14 cellular contexts compared by ENCODE assay signal in genomic region chr13:73235385-73235784, GRCh38.
"Had no signal": no experiment of that assay in that cellular context is flagged by ENCODE, and none has a peak within 500 bp of the region (broad histone marks: within the 10 kb centered on the region; RNA-seq: fewer than 3 reads in every experiment).

No MANE protein-coding gene starts in this region.

- H3K4me3 Mint-ChIP-seq: activated CD4-positive, alpha-beta memory T cell treated with anti-CD3 and anti-CD28 coated beads for 36 hours; activated T-cell treated with anti-CD3 and anti-CD28 coated beads, Interleukin-2, amount 50 U/mL, for 72 hours; nephron; T-helper 2 cell treated with Interferon-gamma antibody and Interleukin-4, amounts not matched to agents 5 μg/mL and 100 μg/mL, for 36 hours had no signal

- H3K9me3 Mint-ChIP-seq: activated CD4-positive, alpha-beta memory T cell treated with anti-CD3 and anti-CD28 coated beads for 36 hours; activated T-cell treated with anti-CD3 and anti-CD28 coated beads, Interleukin-2, amount 50 U/mL, for 72 hours; nephron; T-helper 2 cell treated with Interferon-gamma antibody and Interleukin-4, amounts not matched to agents 5 μg/mL and 100 μg/mL, for 36 hours had no signal

- H3K4me1 ChIP-seq: lower lobe of right lung, right lobe of liver had no signal

- H3K27me3 Mint-ChIP-seq: progenitor cell of endocrine pancreas had no signal

- H3K27ac ChIP-seq: foreskin keratinocyte, lower lobe of right lung, right lobe of liver had no signal

- H3K36me3 Mint-ChIP-seq: activated CD4-positive, alpha-beta memory T cell treated with anti-CD3 and anti-CD28 coated beads for 36 hours had no signal

- H3K4me1 Mint-ChIP-seq: nephron had no signal

- H3K4me3 ChIP-seq: lower lobe of right lung, right lobe of liver had no signal

- H3K36me3 ChIP-seq: lower lobe of right lung, right lobe of liver had no signal

- DNase-seq: activated CD4-positive, alpha-beta memory T cell treated with anti-CD3 and anti-CD28 coated beads for 36 hours; activated CD4-positive, alpha-beta T cell treated with anti-CD3 and anti-CD28 coated beads for 1 hour; activated naive CD4-positive, alpha-beta T cell treated with Interleukin-2 at 50 U/mL for 16 hours; activated T-cell treated with anti-CD3 and anti-CD28 coated beads, Interleukin-2, amount 50 U/mL, for 72 hours; foreskin keratinocyte; left cardiac atrium; lower lobe of right lung; occipital lobe; right lobe of liver; stimulated activated naive CD4-positive, alpha-beta T cell; trophoblast cell had no signal

- H3K27ac Mint-ChIP-seq: activated CD4-positive, alpha-beta memory T cell treated with anti-CD3 and anti-CD28 coated beads for 36 hours; activated T-cell treated with anti-CD3 and anti-CD28 coated beads, Interleukin-2, amount 50 U/mL, for 72 hours; T-helper 2 cell treated with Interferon-gamma antibody and Interleukin-4, amounts not matched to agents 5 μg/mL and 100 μg/mL, for 36 hours had no signal

- H3K9me3 ChIP-seq: lower lobe of right lung, right lobe of liver had no signal

- H3K27me3 ChIP-seq: foreskin keratinocyte, right lobe of liver had no signal
